15 cellular contexts compared by ENCODE assay signal in the genomic region with DNA sequence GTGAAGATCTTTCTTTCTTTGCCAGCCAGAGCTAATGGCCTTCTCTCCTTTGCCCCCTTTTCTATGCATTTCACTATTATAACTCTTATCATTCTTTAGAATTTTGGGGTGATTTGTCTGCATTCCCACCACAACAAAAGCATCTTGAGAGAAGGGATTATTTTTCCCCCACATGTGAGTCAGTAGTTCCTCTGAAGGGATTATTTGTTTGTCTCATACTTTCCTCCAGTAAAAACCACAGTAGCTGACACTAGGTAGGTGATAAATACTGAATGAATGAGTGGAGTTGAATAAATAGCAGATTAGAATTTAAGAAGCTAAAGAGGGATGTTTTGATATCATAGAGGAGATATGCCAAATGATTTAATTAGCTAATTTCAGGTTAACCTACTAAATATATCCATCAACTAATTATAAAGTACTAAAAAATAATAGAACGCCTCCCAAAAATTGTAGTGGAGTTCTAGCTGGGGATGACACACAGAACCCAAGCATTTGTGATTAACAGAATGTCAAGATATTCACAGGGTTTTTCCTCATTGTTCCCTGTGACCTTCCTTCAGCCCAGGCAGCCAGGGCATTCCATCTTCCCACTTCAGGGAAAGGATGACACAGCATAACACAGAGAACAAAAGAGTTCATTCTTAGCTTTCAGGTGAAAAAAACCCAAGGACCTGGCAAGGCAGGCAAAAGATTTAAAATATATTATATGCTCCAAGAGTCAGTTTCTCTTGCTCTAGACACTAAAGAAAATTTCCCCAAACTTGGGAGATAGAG. TPM values are rescaled to one million over a fixed set of nuclear protein-coding genes. Genes with fewer than 3 reads are reported as not detected.
DNase-seq lines count a peak whose midpoint lies in the region; ATAC-seq, FAIRE-seq and TF ChIP-seq lines count a peak whose summit lies in the region.
"Had no signal": no experiment of that assay in that cellular context is flagged by ENCODE, and none has a peak within 500 bp of the region (broad histone marks: within the 10 kb centered on the region; RNA-seq: fewer than 3 reads in every experiment).

No MANE protein-coding gene starts in this region.

- no peak for TF ChIP-seq POLR2A in A549 (IDR thresholded peaks at IDR 0.05; ENCODE audit: low read length)

- FAIRE-seq in A549 (lab: Jason Lieb, UNC) (no peak), keratinocyte (lab: Jason Lieb, UNC) (peak; percentile 43)

- H3K9ac ChIP-seq in keratinocyte (ENCODE audit: control insufficient read depth, extremely low read depth, insufficient read depth, low read length): no peak overlapping the region

- peaks cover 22% of the 10 kb centered on the region for H3K27me3 Mint-ChIP-seq in activated T-helper 1 cell treated with anti-CD3 and anti-CD28 coated beads, Interleukin-12 subunit alpha, Interleukin-12 subunit beta, Interleukin-2, Interleukin-4 antibody, amounts not matched to agents 30 ng/mL and 10 ng/mL and 1 ng/mL, durations not matched to agents 14 hours and 24 hours and 36 hours (ENCODE audit: insufficient read depth)

- no peaks in the 10 kb centered on the region for H3K36me3 Mint-ChIP-seq in activated T-helper 1 cell treated with anti-CD3 and anti-CD28 coated beads, Interleukin-12 subunit alpha, Interleukin-12 subunit beta, Interleukin-2, Interleukin-4 antibody, amounts not matched to agents 30 ng/mL and 10 ng/mL and 1 ng/mL, durations not matched to agents 14 hours and 24 hours and 36 hours (ENCODE audit: low read depth)
- H3K36me3 Mint-ChIP-seq: mesothelial cell of epicardium had no signal

- WGBS in A549 (ENCODE audit: missing lambda C conversion rate): 16% methylated on average over 1 of the region's 1 CpG
- WGBS in heart right ventricle, 2 donors: 93 to 98% methylated on average over 1 of the region's 1 CpG

- intact Hi-C loops in activated T-helper 1 cell treated with anti-CD3 and anti-CD28 coated beads, Interleukin-12 subunit alpha, Interleukin-12 subunit beta, Interleukin-2, Interleukin-4 antibody, amounts not matched to agents 30 ng/mL and 10 ng/mL and 1 ng/mL, durations not matched to agents 14 hours and 24 hours and 36 hours (cut with micrococcal nuclease): loop anchor here (1.0 to 10.0 kb wide), 5 partner anchors 167 to 1783 kb away; no protein-coding TSS in a partner anchor
- intact Hi-C loops in heart right ventricle (cut with DNase I): loop anchor here in 3 of 10 donors (5.0 to 10.0 kb wide), 3 partner anchors 49 to 181 kb away; a partner anchor contains a TSS

- TF ChIP-seq CTCF in A549 (IDR thresholded peaks at IDR 0.05) (no peak), keratinocyte (optimal IDR thresholded peaks at IDR 0.05 in 1 of 3, IDR thresholded peaks at IDR 0.05 in 1 of 3, conservative IDR thresholded peaks at IDR 0.05 in 1 of 3; ENCODE audit: extremely low read depth in 1 of 3, insufficient read depth in 2 of 3, low read length in 3 of 3) (no peak), heart right ventricle (IDR thresholded peaks at IDR 0.05) (no peak)

- peaks cover 6% of the 10 kb centered on the region for H3K79me2 ChIP-seq in keratinocyte (ENCODE audit: control insufficient read depth, insufficient read depth, low read length)

- H3K27ac ChIP-seq in A549 (peak overlapping the region; percentile 82 to 89), keratinocyte (ENCODE audit: control insufficient read depth, insufficient read depth, low read length) (no peak overlapping the region), heart right ventricle (no peak overlapping the region)
- H3K27ac ChIP-seq: C4-2B had no signal

- no peak; a peak in 1 of 6 replicates for ATAC-seq in A549
- no peak for ATAC-seq in HG03097 (IDR thresholded peaks at IDR 0.05; ENCODE audit: low FRiP score, unreplicated experiment)
- no peak for ATAC-seq in heart right ventricle
- ATAC-seq in HG02885 (IDR thresholded peaks at IDR 0.05; ENCODE audit: poor library complexity, unreplicated experiment): no peak

- H3K4me1 Mint-ChIP-seq in activated T-helper 1 cell treated with anti-CD3 and anti-CD28 coated beads, Interleukin-12 subunit alpha, Interleukin-12 subunit beta, Interleukin-2, Interleukin-4 antibody, amounts not matched to agents 30 ng/mL and 10 ng/mL and 1 ng/mL, durations not matched to agents 14 hours and 24 hours and 36 hours (ENCODE audit: low read depth): peaks cover 39% of the 10 kb centered on the region

- TF ChIP-seq EP300 in A549 (IDR thresholded peaks at IDR 0.05): no peak

- no peaks in the 10 kb centered on the region for H4K20me1 ChIP-seq in keratinocyte (ENCODE audit: control insufficient read depth, extremely low read depth, insufficient read depth, low read length)

- H2AFZ ChIP-seq in keratinocyte (ENCODE audit: control insufficient read depth, low read length): peak overlapping the region; percentile 4

- CTCF ChIA-PET in A549 (lab: Yijun Ruan, JAX): interaction anchor here (0.8 to 6.7 kb wide), 2 partner anchors 18 to 112 kb away, joined by 3 to 47 read pairs; no protein-coding TSS in a partner anchor

- no peak for TF ChIP-seq RAD21 in A549 (conservative IDR thresholded peaks at IDR 0.05 in 1 of 2, IDR thresholded peaks at IDR 0.05 in 1 of 2)

- DNase-seq in A549 (ENCODE audit: low read depth in 1 of 2, low spot score in 1 of 2) (peak; percentile 3 to 63), ELR (ENCODE audit: low read depth) (peak; percentile 61), keratinocyte (ENCODE audit: low read depth, low spot score) (no peak), iPS-NIHi11 (ENCODE audit: low spot score) (no peak), heart right ventricle (no peak)
- no peak for DNase-seq in activated T-helper 1 cell treated with anti-CD3 and anti-CD28 coated beads, Interleukin-12 subunit alpha, Interleukin-12 subunit beta, Interleukin-2, Interleukin-4 antibody, amounts not matched to agents 30 ng/mL and 10 ng/mL and 1 ng/mL, durations not matched to agents 14 hours and 24 hours and 36 hours (ENCODE audit: low spot score)
- DNase-seq: hippocampal formation; NCI-H446 treated with DMSO at 0.1 percent for 48 hours; RPMI8226; stimulated activated CD4-positive, alpha-beta T cell treated with anti-CD3 and anti-CD28 coated beads, Interleukin-4, amount 100 ng/mL, for 24 hours; stimulated activated naive CD4-positive, alpha-beta T cell had no signal

- POLR2A ChIA-PET in A549 (lab: Yijun Ruan, JAX): interaction anchor here (0.9 to 1.4 kb wide), 2 partner anchors 51 to 52 kb away, joined by 3 read pairs; a partner anchor contains a TSS

- H3K27me3 ChIP-seq in keratinocyte (ENCODE audit: control insufficient read depth, extremely low read depth, insufficient read depth, low read length) (no peaks in the 10 kb centered on the region), heart right ventricle (peaks cover 0 to 22% (median 0%) of the 10 kb centered on the region in 7 donors)

- H3K4me1 ChIP-seq in A549: peaks cover 40% of the 10 kb centered on the region
- peaks cover 22% of the 10 kb centered on the region for H3K4me1 ChIP-seq in keratinocyte (ENCODE audit: control insufficient read depth, extremely low read depth, insufficient read depth, low read length)
- peaks cover 0 to 19% (median 0%) of the 10 kb centered on the region in 9 donors for H3K4me1 ChIP-seq in heart right ventricle

- H3K9me3 ChIP-seq in A549: no peaks in the 10 kb centered on the region
- H3K9me3 ChIP-seq in keratinocyte (ENCODE audit: control insufficient read depth, low read depth, low read length): no peaks in the 10 kb centered on the region
- no peaks in the 10 kb centered on the region for H3K9me3 ChIP-seq in heart right ventricle

- dilution Hi-C loops in keratinocyte (cut with MboI; ENCODE audit: extremely low pct_ligation_motif_present, low sequenced_read_pairs): no loop called here

- H3K9me3 Mint-ChIP-seq in activated T-helper 1 cell treated with anti-CD3 and anti-CD28 coated beads, Interleukin-12 subunit alpha, Interleukin-12 subunit beta, Interleukin-2, Interleukin-4 antibody, amounts not matched to agents 30 ng/mL and 10 ng/mL and 1 ng/mL, durations not matched to agents 14 hours and 24 hours and 36 hours: no peaks in the 10 kb centered on the region
- H3K9me3 Mint-ChIP-seq: mesothelial cell of epicardium had no signal

- H3K4me2 ChIP-seq in A549 (peak overlapping the region; percentile 65), keratinocyte (ENCODE audit: control insufficient read depth, extremely low read depth, insufficient read depth, low read depth, low read length) (peak overlapping the region; percentile 3)

- H3K4me3 ChIP-seq in A549: no peak overlapping the region
- H3K4me3 ChIP-seq in keratinocyte (ENCODE audit: control insufficient read depth in 2 of 3, extremely low read depth in 1 of 3, insufficient read depth in 2 of 3, low read depth in 1 of 3, low read length in 3 of 3): no peak overlapping the region
- no peak overlapping the region for H3K4me3 ChIP-seq in heart right ventricle

- peak overlapping the region; percentile 29 for H3K4me3 Mint-ChIP-seq in activated T-helper 1 cell treated with anti-CD3 and anti-CD28 coated beads, Interleukin-12 subunit alpha, Interleukin-12 subunit beta, Interleukin-2, Interleukin-4 antibody, amounts not matched to agents 30 ng/mL and 10 ng/mL and 1 ng/mL, durations not matched to agents 14 hours and 24 hours and 36 hours
- H3K4me3 Mint-ChIP-seq: mesothelial cell of epicardium had no signal

- H3K36me3 ChIP-seq in keratinocyte (ENCODE audit: control insufficient read depth in 2 of 2, extremely low read depth in 1 of 2, insufficient read depth in 2 of 2, low read length in 2 of 2) (no peaks in the 10 kb centered on the region), heart right ventricle (no peaks in the 10 kb centered on the region)

- peak overlapping the region; percentile 82 for H3K27ac Mint-ChIP-seq in activated T-helper 1 cell treated with anti-CD3 and anti-CD28 coated beads, Interleukin-12 subunit alpha, Interleukin-12 subunit beta, Interleukin-2, Interleukin-4 antibody, amounts not matched to agents 30 ng/mL and 10 ng/mL and 1 ng/mL, durations not matched to agents 14 hours and 24 hours and 36 hours
- H3K27ac Mint-ChIP-seq: mesothelial cell of epicardium had no signal

- no peaks in the 10 kb centered on the region for H3K9me1 ChIP-seq in keratinocyte (ENCODE audit: control insufficient read depth, extremely low read depth, insufficient read depth, low read length)

RNA-seq across cellular contexts. Expression of a gene that starts 3.5 kb away (rescaled TPM):
- polyA plus RNA-seq in A549 (2011; rRNA removed) (12.5 and 17.6 TPM in 2 replicates), A549 (2017; fragmentation: RNase III; extraction: RNeasy Plus Mini Kit Qiagen cat#74134 plus additional on column Dnase treatment) (9.5 to 11.7 TPM (median 10.6 TPM) in 3 replicates), keratinocyte (14.2 to 18.7 TPM (median 16.6 TPM) in 3 replicates), heart right ventricle (10 to 100 TPM; 10.1 to 77.2 TPM)
- polyA plus RNA-seq in A549 (2012; cell fraction: cytosol; rRNA removed): 7.5 and 8.1 TPM in 2 replicates
- 4.2 and 5.7 TPM in 2 replicates for polyA plus RNA-seq in A549 (2012; cell fraction: nucleus; rRNA removed)
- 28.7 and 39.4 TPM in 2 replicates for polyA minus RNA-seq in A549 (2011; rRNA and poly(A)+ RNA removed)
- 66.6 and 73.5 TPM in 2 replicates for total RNA-seq in activated T-helper 1 cell treated with anti-CD3 and anti-CD28 coated beads, Interleukin-12 subunit alpha, Interleukin-12 subunit beta, Interleukin-2, Interleukin-4 antibody, amounts not matched to agents 30 ng/mL and 10 ng/mL and 1 ng/mL, durations not matched to agents 14 hours and 24 hours and 36 hours
- polyA plus RNA-seq in keratinocyte (2011; ENCODE audit: low read depth): 30.1 TPM
- polyA plus RNA-seq in keratinocyte (2011; cell fraction: cytosol; rRNA removed): 10.9 and 11.1 TPM in 2 replicates
- 22.4 and 24.4 TPM in 2 replicates for polyA plus RNA-seq in keratinocyte (2011; cell fraction: nucleus; rRNA removed)
- 6.7 and 11.5 TPM in 2 replicates for polyA plus RNA-seq in keratinocyte (2012; ENCODE audit: low replicate concordance)
- 23.7 to 36.2 TPM (median 32.1 TPM) in 3 replicates for polyA minus RNA-seq in keratinocyte
- 21.7 TPM for polyA minus RNA-seq in keratinocyte (2011; cell fraction: cytosol; rRNA and poly(A)+ RNA removed)
- polyA minus RNA-seq in keratinocyte (2011; cell fraction: nucleus; rRNA and poly(A)+ RNA removed): 34.5 and 37.9 TPM in 2 replicates
- 100 to 1,000 TPM in 5 of 10 donors, 10 to 100 TPM in 5; 56.4 to 124 (median 102) TPM for total RNA-seq in heart right ventricle

RNA-seq across cellular contexts. Expression of a gene that starts 52.2 kb away (rescaled TPM):
- 206 and 227 TPM in 2 replicates for polyA plus RNA-seq in A549 (2011; rRNA removed)
- 43.6 and 53.6 TPM in 2 replicates for polyA plus RNA-seq in A549 (2012; cell fraction: cytosol; rRNA removed)
- polyA plus RNA-seq in A549 (2012; cell fraction: nucleus; rRNA removed): 11.2 and 15.5 TPM in 2 replicates
- polyA plus RNA-seq in A549 (2017; fragmentation: RNase III; extraction: RNeasy Plus Mini Kit Qiagen cat#74134 plus additional on column Dnase treatment): 215 to 245 TPM (median 225 TPM) in 3 replicates
- 22.0 and 49.0 TPM in 2 replicates for polyA minus RNA-seq in A549 (2011; rRNA and poly(A)+ RNA removed)
- total RNA-seq in activated T-helper 1 cell treated with anti-CD3 and anti-CD28 coated beads, Interleukin-12 subunit alpha, Interleukin-12 subunit beta, Interleukin-2, Interleukin-4 antibody, amounts not matched to agents 30 ng/mL and 10 ng/mL and 1 ng/mL, durations not matched to agents 14 hours and 24 hours and 36 hours: 87.1 and 88.7 TPM in 2 replicates
- polyA plus RNA-seq in keratinocyte: 96.8 to 451 TPM (median 403 TPM) in 3 replicates
- polyA plus RNA-seq in keratinocyte (2011; ENCODE audit: low read depth): 115 TPM
- polyA plus RNA-seq in keratinocyte (2011; cell fraction: cytosol; rRNA removed): 151 and 315 TPM in 2 replicates
- polyA plus RNA-seq in keratinocyte (2011; cell fraction: nucleus; rRNA removed): 32.0 and 43.2 TPM in 2 replicates
- 262 and 285 TPM in 2 replicates for polyA plus RNA-seq in keratinocyte (2012; ENCODE audit: low replicate concordance)
- 18.9 to 44.8 TPM (median 26.9 TPM) in 3 replicates for polyA minus RNA-seq in keratinocyte
- 37.4 TPM for polyA minus RNA-seq in keratinocyte (2011; cell fraction: cytosol; rRNA and poly(A)+ RNA removed)
- 13.9 and 21.6 TPM in 2 replicates for polyA minus RNA-seq in keratinocyte (2011; cell fraction: nucleus; rRNA and poly(A)+ RNA removed)
- 100 to 1,000 TPM in 9 of 10 donors, 10 to 100 TPM in 1; 96.5 to 138 (median 124) TPM for total RNA-seq in heart right ventricle
- polyA plus RNA-seq in heart right ventricle: 10 to 100 TPM; 66.4 to 88.4 TPM

Comparison
In these comparisons a context has a peak if more than half of its experiments do, and no peak if none do; other contexts are left out.
1. DNase-seq: peak in A549 (2 of 2) and ELR (single experiment); none in activated T-helper 1 cell treated with anti-CD3 and anti-CD28 coated beads, Interleukin-12 subunit alpha, Interleukin-12 subunit beta, Interleukin-2, Interleukin-4 antibody, amounts not matched to agents 30 ng/mL and 10 ng/mL and 1 ng/mL, durations not matched to agents 14 hours and 24 hours and 36 hours (single experiment), keratinocyte (single experiment), iPS-NIHi11 (single experiment) and heart right ventricle (0 of 2).
2. H3K27ac ChIP-seq: peak in A549 (2 of 2); none in keratinocyte (single experiment) and heart right ventricle (0 of 10).